Comparison of ENCODE assay signal across 16 cellular contexts in the genomic region with DNA sequence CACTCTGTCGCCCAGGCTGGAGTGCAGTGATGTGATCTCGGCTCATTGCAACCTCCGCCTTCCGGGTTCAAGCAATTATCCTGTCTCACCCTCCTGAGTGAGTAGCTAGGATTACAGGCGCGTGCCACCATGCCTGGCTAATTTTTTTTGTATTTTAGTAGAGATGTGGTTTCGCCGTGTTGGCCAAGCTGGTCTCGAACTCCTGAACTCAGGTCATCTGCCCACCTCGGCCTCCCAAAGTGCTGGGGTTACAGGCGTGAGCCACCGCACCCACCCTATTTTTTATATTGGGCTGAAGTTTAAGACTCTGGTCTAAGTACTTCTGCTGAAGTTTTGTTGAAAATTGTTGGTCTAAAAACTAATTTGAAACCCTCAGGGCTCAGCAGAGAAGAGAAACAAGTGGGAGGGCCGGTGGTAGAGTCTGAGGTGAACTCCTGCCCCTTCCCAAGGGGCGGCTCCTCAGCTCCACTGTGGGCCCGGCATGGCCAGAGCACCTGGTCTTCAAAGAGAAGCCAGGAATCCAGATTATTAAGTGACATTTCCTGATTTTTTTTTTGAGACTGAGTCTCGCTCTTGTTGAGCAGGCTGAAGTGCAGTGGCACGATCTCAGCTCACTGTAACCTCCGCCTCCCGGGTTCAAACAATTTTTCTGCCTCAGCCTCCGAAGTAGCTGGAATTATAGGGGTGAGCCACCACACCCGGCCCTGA. TPM values are rescaled to one million over a fixed set of nuclear protein-coding genes. Genes with fewer than 3 reads are reported as not detected.
DNase-seq lines count a peak whose midpoint lies in the region; ATAC-seq and TF ChIP-seq lines count a peak whose summit lies in the region.
"Had no signal": no experiment of that assay in that cellular context is flagged by ENCODE, and none has a peak within 500 bp of the region (broad histone marks: within the 10 kb centered on the region; RNA-seq: fewer than 3 reads in every experiment).

No MANE protein-coding gene starts in this region.

- CTCF ChIA-PET in CD4-positive, alpha-beta memory T cell (lab: Charles Lee; ENCODE audit: partially characterized antibody) = interaction anchor here (0.6 to 2.1 kb wide), 4 partner anchors 10 to 404 kb away, joined by 3 to 8 read pairs (median 3); partner anchors contain the start of gene WNT7A

- no peak overlapping the region for H3K4me3 ChIP-seq in CD4-positive, alpha-beta memory T cell (ENCODE audit: low read length in 2 of 2)
- H3K4me3 ChIP-seq in hepatocyte = no peak overlapping the region
- H3K4me3 ChIP-seq: thoracic aorta had no signal

- peaks cover 4 to 8% of the 10 kb centered on the region in 2 donors for H3K36me3 Mint-ChIP-seq in CD4-positive, alpha-beta memory T cell
- H3K36me3 Mint-ChIP-seq in activated T-helper 17 cell treated with anti-CD3 and anti-CD28 coated beads, Interleukin-2, amount 50 U/mL, for 72 hours (ENCODE audit: low read depth) = no peaks in the 10 kb centered on the region

- POLR2A ChIA-PET in CD4-positive, alpha-beta memory T cell (lab: Charles Lee; ENCODE audit: partially characterized antibody) = interaction anchor here (0.6 kb wide), 1 partner anchor 12 kb away, joined by 3 read pairs; no protein-coding TSS in a partner anchor

- ATAC-seq in activated T-helper 17 cell treated with anti-CD3 and anti-CD28 coated beads, Interleukin-2, amount 50 U/mL, for 72 hours (replicated peaks) = no peak
- no peak for ATAC-seq in sciatic nerve
- ATAC-seq in HG03025 (IDR thresholded peaks at IDR 0.05; ENCODE audit: low FRiP score, unreplicated experiment) = no peak
- no peak for ATAC-seq in GM21381 (IDR thresholded peaks at IDR 0.05; ENCODE audit: unreplicated experiment)
- ATAC-seq in esophagus mucosa = no peak

- peaks cover 34% of the 10 kb centered on the region for H3K4me1 ChIP-seq in CD4-positive, alpha-beta memory T cell (ENCODE audit: insufficient read depth, low read length)
- peaks cover 18% of the 10 kb centered on the region for H3K4me1 ChIP-seq in hepatocyte (ENCODE audit: insufficient read depth)

- 87% methylated on average over 21 of the region's 21 CpGs for WGBS in hepatocyte (ENCODE audit: low lambda C conversion rate, missing lambda C conversion rate)

- no peak overlapping the region for H3K27ac ChIP-seq in CD4-positive, alpha-beta memory T cell (ENCODE audit: low read depth, low read length)
- H3K27ac ChIP-seq in hepatocyte = peak overlapping the region; percentile 81
- H3K27ac ChIP-seq: HL-60, thoracic aorta had no signal

- H4K20me1 ChIP-seq in hepatocyte (ENCODE audit: insufficient read depth, poor library complexity, severe bottlenecking) = no peaks in the 10 kb centered on the region

- peaks cover 13 to 43% (median 29%) of the 10 kb centered on the region in 4 donors for H3K4me1 Mint-ChIP-seq in CD4-positive, alpha-beta memory T cell
- H3K4me1 Mint-ChIP-seq in activated T-helper 17 cell treated with anti-CD3 and anti-CD28 coated beads, Interleukin-2, amount 50 U/mL, for 72 hours = peaks cover 11% of the 10 kb centered on the region

- no peaks in the 10 kb centered on the region for H3K9me2 ChIP-seq in hepatocyte (replicated peaks; ENCODE audit: insufficient read depth)

- H3K9me3 Mint-ChIP-seq in CD4-positive, alpha-beta memory T cell = no peaks in the 10 kb centered on the region
- H3K9me3 Mint-ChIP-seq in activated T-helper 17 cell treated with anti-CD3 and anti-CD28 coated beads, Interleukin-2, amount 50 U/mL, for 72 hours = no peaks in the 10 kb centered on the region

- no peaks in the 10 kb centered on the region for H3K27me3 ChIP-seq in CD4-positive, alpha-beta memory T cell (ENCODE audit: insufficient read depth, low read length)
- H3K27me3 ChIP-seq in hepatocyte = no peaks in the 10 kb centered on the region

- no peaks in the 10 kb centered on the region for H3K36me3 ChIP-seq in CD4-positive, alpha-beta memory T cell (ENCODE audit: insufficient read depth, low read length)
- no peaks in the 10 kb centered on the region for H3K36me3 ChIP-seq in hepatocyte (replicated peaks; ENCODE audit: insufficient read depth, low read depth)
- H3K36me3 ChIP-seq: thoracic aorta had no signal

- H3K4me3 Mint-ChIP-seq in CD4-positive, alpha-beta memory T cell = peak overlapping the region in 2 of 8 donors; percentile 20 to 44
- H3K4me3 Mint-ChIP-seq in activated T-helper 17 cell treated with anti-CD3 and anti-CD28 coated beads, Interleukin-2, amount 50 U/mL, for 72 hours = no peak overlapping the region

- H3K79me2 ChIP-seq in hepatocyte = no peaks in the 10 kb centered on the region

- H3K4me2 ChIP-seq in hepatocyte = no peak overlapping the region

- peak overlapping the region in 6 of 7 donors; percentile 18 to 91 (median 87) for H3K27ac Mint-ChIP-seq in CD4-positive, alpha-beta memory T cell
- H3K27ac Mint-ChIP-seq in activated T-helper 17 cell treated with anti-CD3 and anti-CD28 coated beads, Interleukin-2, amount 50 U/mL, for 72 hours = peak overlapping the region; percentile 86

- intact Hi-C loops in CD4-positive, alpha-beta memory T cell (cut with micrococcal nuclease) = loop anchor here (5.0 kb wide), 3 partner anchors 398 to 1463 kb away; partner anchors contain the start of genes LSM3, NR2C2, WNT7A and XPC
- intact Hi-C loops in sciatic nerve (cut with DNase I) = no loop called here

- no peak for TF ChIP-seq CTCF in hepatocyte (IDR thresholded peaks at IDR 0.05; ENCODE audit: poor library complexity)

- no peaks in the 10 kb centered on the region for H3K27me3 Mint-ChIP-seq in CD4-positive, alpha-beta memory T cell
- H3K27me3 Mint-ChIP-seq in activated T-helper 17 cell treated with anti-CD3 and anti-CD28 coated beads, Interleukin-2, amount 50 U/mL, for 72 hours = no peaks in the 10 kb centered on the region

- no peak for DNase-seq in CD4-positive, alpha-beta memory T cell
- DNase-seq in hepatocyte (ENCODE audit: low spot score) (no peak), sciatic nerve (ENCODE audit: low spot score) (peak; percentile 37), ureter (ENCODE audit: low spot score) (no peak)
- DNase-seq: activated effector memory CD4-positive, alpha-beta T cell treated with anti-CD3 and anti-CD28 coated beads, Interleukin-2, amount 50 U/mL, for 16 hours; DMS 273 treated with DMSO at 0.1 percent for 48 hours; NCI-H526 treated with DMSO at 0.1 percent for 48 hours; occipital lobe; RPMI8226; T1000 had no signal

- H3K9me3 ChIP-seq in CD4-positive, alpha-beta memory T cell (ENCODE audit: control insufficient read depth in 1 of 2, low read length in 2 of 2) = no peaks in the 10 kb centered on the region
- H3K9me3 ChIP-seq in hepatocyte (ENCODE audit: low read depth) = no peaks in the 10 kb centered on the region
- H3K9me3 ChIP-seq: thoracic aorta had no signal

- H2AFZ ChIP-seq in hepatocyte = no peak overlapping the region

RNA-seq across cellular contexts. Expression of gene HDAC11, which starts 4.0 kb away (rescaled TPM):
- total RNA-seq in CD4-positive, alpha-beta memory T cell = 1 to 10 TPM; 7.1 to 7.6 TPM
- 1 to 10 TPM; 5.0 to 8.8 TPM for polyA plus RNA-seq in CD4-positive, alpha-beta memory T cell
- 1 to 10 TPM; 3.6 to 5.4 TPM for total RNA-seq in activated T-helper 17 cell treated with anti-CD3 and anti-CD28 coated beads, Interleukin-2, amount 50 U/mL, for 72 hours
- total RNA-seq in hepatocyte (8.1 and 8.4 TPM in 2 replicates), sciatic nerve (38.8 TPM), ureter (17.4 TPM), esophagus mucosa (15.9 TPM)
- polyA plus RNA-seq in hepatocyte = 12.3 and 17.2 TPM in 2 replicates
